1 cellular context compared by ENCODE assay signal in the genomic region with DNA sequence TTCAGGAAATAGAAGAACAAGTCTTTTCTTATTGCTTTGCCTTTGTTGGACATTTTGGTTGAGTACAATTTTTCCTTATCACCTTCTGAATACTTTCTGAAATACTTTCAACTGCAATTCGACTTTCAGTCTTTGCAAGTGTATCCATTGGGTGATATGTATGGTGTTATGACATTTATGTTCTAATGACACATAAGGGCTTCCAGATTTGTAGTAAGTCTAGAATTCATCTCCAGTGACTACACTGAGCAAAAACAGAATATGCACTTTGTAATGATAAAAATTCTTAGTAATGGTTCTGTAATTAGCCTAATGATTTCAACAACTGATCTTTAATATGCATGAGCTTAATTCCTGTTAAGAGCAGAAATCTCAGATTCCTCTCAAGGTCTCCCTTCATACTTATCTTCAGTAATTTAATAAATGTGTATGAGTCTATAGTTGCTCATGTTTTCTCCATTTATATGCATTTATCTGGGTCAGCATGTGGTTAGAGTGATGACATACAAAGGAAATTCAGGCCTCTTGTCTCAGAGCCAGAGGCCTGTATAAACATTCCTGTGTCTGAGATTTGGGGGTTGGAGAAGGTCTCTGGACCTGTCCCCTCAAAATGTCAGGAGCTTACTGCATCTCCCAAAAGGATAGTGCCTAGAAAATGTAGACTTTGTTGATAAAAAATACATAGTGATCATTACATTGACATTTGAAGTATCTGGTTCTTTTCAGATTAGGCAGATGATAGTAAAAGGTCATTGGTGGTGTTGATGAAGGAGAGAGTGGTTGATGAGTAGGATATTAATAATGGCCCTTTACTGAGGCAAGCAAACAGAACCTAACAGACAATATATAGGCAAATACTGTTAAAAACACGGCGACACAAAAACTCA.
TF ChIP-seq lines count a peak whose summit lies in the region.

No MANE protein-coding gene starts in this region.

TF ChIP-seq in WTC11, 78 proteins besides CTCF, POLR2A, EP300 and RAD21 (continued from another document):
- no peak for TF ChIP-seq ZNF281 (CRISPR knock-in tag; IDR thresholded peaks at IDR 0.05)
- TF ChIP-seq, protein P1, sequence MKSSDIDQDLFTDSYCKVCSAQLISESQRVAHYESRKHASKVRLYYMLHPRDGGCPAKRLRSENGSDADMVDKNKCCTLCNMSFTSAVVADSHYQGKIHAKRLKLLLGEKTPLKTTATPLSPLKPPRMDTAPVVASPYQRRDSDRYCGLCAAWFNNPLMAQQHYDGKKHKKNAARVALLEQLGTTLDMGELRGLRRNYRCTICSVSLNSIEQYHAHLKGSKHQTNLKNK (CRISPR knock-in tag; IDR thresholded peaks at IDR 0.05), result no peak
